8 cellular contexts compared by ENCODE assay signal in genomic region chr1:58546520-58547308, GRCh38. TPM values are rescaled to one million over a fixed set of nuclear protein-coding genes. Genes with fewer than 3 reads are reported as not detected.
DNase-seq lines count a peak whose midpoint lies in the region; ATAC-seq and TF ChIP-seq lines count a peak whose summit lies in the region.

Gene OMA1, minus strand, starts transcription at chr1:58546726. Its CDS starts 7,432 bp downstream, at chr1:58539294.

- no peaks in the 10 kb centered on the region for H3K27me3 Mint-ChIP-seq in CD14-positive monocyte (ENCODE audit: low read depth in 3 of 3)

- peak within 1 kb of the TSS; percentile 93 to 97 for H3K27ac ChIP-seq in liver (ENCODE audit: low read depth in 1 of 2, low read length in 2 of 2)

- ATAC-seq in GM19351 (IDR thresholded peaks at IDR 0.05; ENCODE audit: unreplicated experiment) (peak; percentile 90), HG03558 (IDR thresholded peaks at IDR 0.05; ENCODE audit: extremely low read depth, unreplicated experiment) (peak; percentile 96)

- TF ChIP-seq CTCF in CD14-positive monocyte (IDR thresholded peaks at IDR 0.05) (peak; percentile 89), liver (IDR thresholded peaks at IDR 0.05; ENCODE audit: low read depth, low read length, missing input control) (peak; percentile 99)

- H3K4me1 ChIP-seq in liver (ENCODE audit: control insufficient read depth in 4 of 4, insufficient read depth in 4 of 4, low read length in 3 of 4), result peaks cover 2 to 10% (median 6%) of the 10 kb centered on the region in 4 donors

- peak within 1 kb of the TSS; percentile 80 to 89 (median 82) for H3K4me3 ChIP-seq in liver (ENCODE audit: low read depth in 1 of 3, low read length in 3 of 3)

- H3K4me1 Mint-ChIP-seq in CD14-positive monocyte, result peaks cover 22% of the 10 kb centered on the region

- H3K27me3 ChIP-seq in liver (ENCODE audit: control insufficient read depth in 4 of 4, insufficient read depth in 4 of 4, low read length in 3 of 4), result no peaks in the 10 kb centered on the region

- peaks cover 0 to 2% of the 10 kb centered on the region in 2 donors for H3K36me3 Mint-ChIP-seq in CD14-positive monocyte

- no peaks in the 10 kb centered on the region for H3K9me3 ChIP-seq in liver (ENCODE audit: control insufficient read depth in 4 of 4, low read length in 3 of 4)

- H3K36me3 ChIP-seq in liver (ENCODE audit: control insufficient read depth in 4 of 4, insufficient read depth in 3 of 4, low read depth in 1 of 4, low read length in 3 of 4), result no peaks in the 10 kb centered on the region

- peak within 1 kb of the TSS; percentile 76 to 99 for H3K9ac ChIP-seq in liver (ENCODE audit: low read depth in 1 of 2, low read length in 2 of 2)

- TF ChIP-seq RAD21 in liver (IDR thresholded peaks at IDR 0.05), result peak; percentile 99

- H3K4me3 Mint-ChIP-seq in CD14-positive monocyte, result peak within 1 kb of the TSS; percentile 88 to 92

- intact Hi-C loops in CD14-positive monocyte (cut with micrococcal nuclease), result loop anchor here (1.0 to 2.0 kb wide), 2 partner anchors 30 kb away; no protein-coding TSS in a partner anchor

- WGBS in liver, result 1% methylated on average over 46 of the region's 46 CpGs

- DNase-seq in CD14-positive monocyte (ENCODE audit: low spot score) (peak; percentile 98), NCI-H748 treated with DMSO at 0.1 percent for 48 hours (lab: John Stamatoyannopoulos, UW) (peak; percentile 94), dermis blood vessel endothelial cell (peak; percentile 99)
- peak; percentile 96 to 97 for DNase-seq in activated CD4-positive, alpha-beta T cell treated with anti-CD3 and anti-CD28 coated beads, Interleukin-2, amount 50 U/mL, for 4 hours
- DNase-seq in stimulated activated CD4-positive, alpha-beta T cell treated with anti-CD3 and anti-CD28 coated beads, Interleukin-4, amount 100 ng/mL, for 4 hours, result peak; percentile 98

- peak within 1 kb of the TSS; percentile 96 to 98 (median 98) for H3K27ac Mint-ChIP-seq in CD14-positive monocyte

- H3K9me3 Mint-ChIP-seq in CD14-positive monocyte, result no peaks in the 10 kb centered on the region

TF ChIP-seq in liver, 16 proteins besides CTCF, POLR2A, EP300 and RAD21:
- TF ChIP-seq FOXA2 (IDR thresholded peaks at IDR 0.05) (no peak), JUND (IDR thresholded peaks at IDR 0.05) (no peak), ATF3 (IDR thresholded peaks at IDR 0.05) (no peak), YY1 (IDR thresholded peaks at IDR 0.05) (peak; percentile 96), MAX (IDR thresholded peaks at IDR 0.05) (peak; percentile 33), FOXA1 (IDR thresholded peaks at IDR 0.05) (no peak), HNF4A (conservative IDR thresholded peaks at IDR 0.05) (peak in 1 of 2 donors; percentile 34), GABPA (IDR thresholded peaks at IDR 0.05 in 1 of 2, conservative IDR thresholded peaks at IDR 0.05 in 1 of 2) (peak in 1 of 2 donors; percentile 84), EGR1 (IDR thresholded peaks at IDR 0.05; ENCODE audit: low read depth in 2 of 2) (peak; percentile 40 to 53), SP1 (IDR thresholded peaks at IDR 0.05) (peak; percentile 44), TAF1 (conservative IDR thresholded peaks at IDR 0.05) (no peak), HNF4G (IDR thresholded peaks at IDR 0.05) (no peak), ZBTB33 (IDR thresholded peaks at IDR 0.05) (no peak), NR2F2 (IDR thresholded peaks at IDR 0.05) (no peak), RXRA (IDR thresholded peaks at IDR 0.05) (peak in 1 of 2 donors; percentile 22), REST (IDR thresholded peaks at IDR 0.05) (peak; percentile 66)

RNA-seq across cellular contexts. Expression of gene OMA1, which starts in this region (rescaled TPM):
- 10 to 100 TPM; 15.3 to 24.5 TPM for polyA plus RNA-seq in CD14-positive monocyte
- 16.7 and 21.3 TPM in 2 replicates for total RNA-seq in dermis blood vessel endothelial cell
- 10 to 100 TPM; 19.2 to 31.0 TPM for total RNA-seq in liver
- polyA plus RNA-seq in liver, result 10 to 100 TPM in 1 of 2 donors, 1 to 10 TPM in 1; 9.1 to 12.9 TPM

Comparison
In these comparisons a context has a peak if more than half of its experiments do, and no peak if none do; other contexts are left out.
1. Peak in every context shown above with its lines: DNase-seq, ATAC-seq, H3K4me3 ChIP-seq and H3K27ac ChIP-seq.